2 cellular contexts compared by ENCODE assay signal in the genomic region with DNA sequence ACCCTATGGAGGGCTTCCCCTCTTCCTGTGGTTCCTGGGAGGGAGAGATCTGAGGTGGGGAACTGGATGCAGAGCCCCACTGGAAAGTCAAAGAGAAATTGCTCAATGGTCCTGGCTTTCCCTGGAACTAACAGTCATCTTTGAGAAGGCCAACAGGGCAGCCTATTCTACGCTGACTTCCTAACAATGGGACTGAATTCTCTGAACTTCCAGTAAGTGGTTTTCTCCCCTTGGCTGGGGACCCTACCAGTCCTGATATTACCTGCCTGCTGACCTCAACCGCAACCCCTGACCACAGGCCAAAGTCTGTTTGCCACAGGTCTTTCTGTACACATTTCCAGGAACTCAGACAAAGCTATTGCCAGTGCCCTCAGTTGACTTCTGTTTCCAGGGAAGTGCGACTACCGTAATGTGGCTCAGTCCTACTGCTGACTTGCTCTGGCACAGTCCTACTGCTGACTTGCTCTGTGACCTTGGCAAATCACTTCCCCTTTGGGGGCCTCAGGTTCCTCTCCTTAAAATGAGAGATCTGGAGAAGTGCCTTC.
TF ChIP-seq lines count a peak whose summit lies in the region.

No MANE protein-coding gene starts in this region.

TF ChIP-seq in SK-N-SH, 30 proteins besides CTCF, POLR2A, EP300 and RAD21 (continued from another document):
- TF ChIP-seq NFIC (IDR thresholded peaks at IDR 0.05; ENCODE audit: borderline replicate concordance) (no peak), TAF1 (IDR thresholded peaks at IDR 0.05; ENCODE audit: borderline replicate concordance, low read depth, low read length) (no peak), GATA2 (CRISPR knock-in tag; IDR thresholded peaks at IDR 0.05) (no peak), NRF1 (IDR thresholded peaks at IDR 0.05; ENCODE audit: low read depth, low read length) (no peak), FOXM1 (IDR thresholded peaks at IDR 0.05; ENCODE audit: low read depth) (no peak), EZH2phosphoT487 (IDR thresholded peaks at IDR 0.05; ENCODE audit: borderline replicate concordance, low read depth) (no peak), ELF1 (IDR thresholded peaks at IDR 0.05) (no peak)
- TF ChIP-seq, protein P1, sequence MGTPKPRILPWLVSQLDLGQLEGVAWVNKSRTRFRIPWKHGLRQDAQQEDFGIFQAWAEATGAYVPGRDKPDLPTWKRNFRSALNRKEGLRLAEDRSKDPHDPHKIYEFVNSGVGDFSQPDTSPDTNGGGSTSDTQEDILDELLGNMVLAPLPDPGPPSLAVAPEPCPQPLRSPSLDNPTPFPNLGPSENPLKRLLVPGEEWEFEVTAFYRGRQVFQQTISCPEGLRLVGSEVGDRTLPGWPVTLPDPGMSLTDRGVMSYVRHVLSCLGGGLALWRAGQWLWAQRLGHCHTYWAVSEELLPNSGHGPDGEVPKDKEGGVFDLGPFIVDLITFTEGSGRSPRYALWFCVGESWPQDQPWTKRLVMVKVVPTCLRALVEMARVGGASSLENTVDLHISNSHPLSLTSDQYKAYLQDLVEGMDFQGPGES (IDR thresholded peaks at IDR 0.05; ENCODE audit: low read depth, low read length): no peak
TF ChIP-seq in SK-N-SH: peak in this region for 0.

TF ChIP-seq in HepG2, 621 proteins besides CTCF, POLR2A, EP300 and RAD21 (continued from another document and continues in another):
- TF ChIP-seq, protein P2, sequence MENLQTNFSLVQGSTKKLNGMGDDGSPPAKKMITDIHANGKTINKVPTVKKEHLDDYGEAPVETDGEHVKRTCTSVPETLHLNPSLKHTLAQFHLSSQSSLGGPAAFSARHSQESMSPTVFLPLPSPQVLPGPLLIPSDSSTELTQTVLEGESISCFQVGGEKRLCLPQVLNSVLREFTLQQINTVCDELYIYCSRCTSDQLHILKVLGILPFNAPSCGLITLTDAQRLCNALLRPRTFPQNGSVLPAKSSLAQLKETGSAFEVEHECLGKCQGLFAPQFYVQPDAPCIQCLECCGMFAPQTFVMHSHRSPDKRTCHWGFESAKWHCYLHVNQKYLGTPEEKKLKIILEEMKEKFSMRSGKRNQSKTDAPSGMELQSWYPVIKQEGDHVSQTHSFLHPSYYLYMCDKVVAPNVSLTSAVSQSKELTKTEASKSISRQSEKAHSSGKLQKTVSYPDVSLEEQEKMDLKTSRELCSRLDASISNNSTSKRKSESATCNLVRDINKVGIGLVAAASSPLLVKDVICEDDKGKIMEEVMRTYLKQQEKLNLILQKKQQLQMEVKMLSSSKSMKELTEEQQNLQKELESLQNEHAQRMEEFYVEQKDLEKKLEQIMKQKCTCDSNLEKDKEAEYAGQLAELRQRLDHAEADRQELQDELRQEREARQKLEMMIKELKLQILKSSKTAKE (CRISPR knock-in tag; IDR thresholded peaks at IDR 0.05; ENCODE audit: borderline replicate concordance): peak; percentile 99
- TF ChIP-seq, protein P3, sequence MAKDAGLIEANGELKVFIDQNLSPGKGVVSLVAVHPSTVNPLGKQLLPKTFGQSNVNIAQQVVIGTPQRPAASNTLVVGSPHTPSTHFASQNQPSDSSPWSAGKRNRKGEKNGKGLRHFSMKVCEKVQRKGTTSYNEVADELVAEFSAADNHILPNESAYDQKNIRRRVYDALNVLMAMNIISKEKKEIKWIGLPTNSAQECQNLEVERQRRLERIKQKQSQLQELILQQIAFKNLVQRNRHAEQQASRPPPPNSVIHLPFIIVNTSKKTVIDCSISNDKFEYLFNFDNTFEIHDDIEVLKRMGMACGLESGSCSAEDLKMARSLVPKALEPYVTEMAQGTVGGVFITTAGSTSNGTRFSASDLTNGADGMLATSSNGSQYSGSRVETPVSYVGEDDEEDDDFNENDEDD (CRISPR knock-in tag; IDR thresholded peaks at IDR 0.05; ENCODE audit: borderline replicate concordance): no peak
- TF ChIP-seq, protein P4, sequence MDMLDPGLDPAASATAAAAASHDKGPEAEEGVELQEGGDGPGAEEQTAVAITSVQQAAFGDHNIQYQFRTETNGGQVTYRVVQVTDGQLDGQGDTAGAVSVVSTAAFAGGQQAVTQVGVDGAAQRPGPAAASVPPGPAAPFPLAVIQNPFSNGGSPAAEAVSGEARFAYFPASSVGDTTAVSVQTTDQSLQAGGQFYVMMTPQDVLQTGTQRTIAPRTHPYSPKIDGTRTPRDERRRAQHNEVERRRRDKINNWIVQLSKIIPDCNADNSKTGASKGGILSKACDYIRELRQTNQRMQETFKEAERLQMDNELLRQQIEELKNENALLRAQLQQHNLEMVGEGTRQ (IDR thresholded peaks at IDR 0.05; ENCODE audit: low read depth, low read length): no peak
- TF ChIP-seq, protein P4 (CRISPR knock-in tag; IDR thresholded peaks at IDR 0.05; ENCODE audit: borderline replicate concordance): no peak
- no peak for TF ChIP-seq HOXA7 (CRISPR knock-in tag; IDR thresholded peaks at IDR 0.05)
- TF ChIP-seq ZFYVE20 (CRISPR knock-in tag; IDR thresholded peaks at IDR 0.05; ENCODE audit: borderline replicate concordance, low read depth): no peak
- TF ChIP-seq BRD4 (CRISPR knock-in tag; IDR thresholded peaks at IDR 0.05): peak; percentile 83; the same call in 1 of the 2 replicates
- TF ChIP-seq HNRNPH1 (optimal IDR thresholded peaks at IDR 0.05; ENCODE audit: low read depth, low read length): no peak
- TF ChIP-seq, protein P5, sequence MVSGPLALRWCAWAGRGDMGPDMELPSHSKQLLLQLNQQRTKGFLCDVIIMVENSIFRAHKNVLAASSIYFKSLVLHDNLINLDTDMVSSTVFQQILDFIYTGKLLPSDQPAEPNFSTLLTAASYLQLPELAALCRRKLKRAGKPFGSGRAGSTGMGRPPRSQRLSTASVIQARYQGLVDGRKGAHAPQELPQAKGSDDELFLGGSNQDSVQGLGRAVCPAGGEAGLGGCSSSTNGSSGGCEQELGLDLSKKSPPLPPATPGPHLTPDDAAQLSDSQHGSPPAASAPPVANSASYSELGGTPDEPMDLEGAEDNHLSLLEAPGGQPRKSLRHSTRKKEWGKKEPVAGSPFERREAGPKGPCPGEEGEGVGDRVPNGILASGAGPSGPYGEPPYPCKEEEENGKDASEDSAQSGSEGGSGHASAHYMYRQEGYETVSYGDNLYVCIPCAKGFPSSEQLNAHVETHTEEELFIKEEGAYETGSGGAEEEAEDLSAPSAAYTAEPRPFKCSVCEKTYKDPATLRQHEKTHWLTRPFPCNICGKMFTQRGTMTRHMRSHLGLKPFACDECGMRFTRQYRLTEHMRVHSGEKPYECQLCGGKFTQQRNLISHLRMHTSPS (CRISPR knock-in tag; IDR thresholded peaks at IDR 0.05; ENCODE audit: low read depth): peak; percentile 90
- TF ChIP-seq ZNF773 (CRISPR knock-in tag; IDR thresholded peaks at IDR 0.05; ENCODE audit: borderline replicate concordance): no peak
- no peak for TF ChIP-seq ZNF7 (CRISPR knock-in tag; IDR thresholded peaks at IDR 0.05)
- no peak for TF ChIP-seq GATAD1 (CRISPR knock-in tag; IDR thresholded peaks at IDR 0.05)
- peak; percentile 62; the same call in 1 of the 2 replicates for TF ChIP-seq KDM2A (CRISPR knock-in tag; IDR thresholded peaks at IDR 0.05; ENCODE audit: borderline replicate concordance, low read depth)
- TF ChIP-seq, protein P6, sequence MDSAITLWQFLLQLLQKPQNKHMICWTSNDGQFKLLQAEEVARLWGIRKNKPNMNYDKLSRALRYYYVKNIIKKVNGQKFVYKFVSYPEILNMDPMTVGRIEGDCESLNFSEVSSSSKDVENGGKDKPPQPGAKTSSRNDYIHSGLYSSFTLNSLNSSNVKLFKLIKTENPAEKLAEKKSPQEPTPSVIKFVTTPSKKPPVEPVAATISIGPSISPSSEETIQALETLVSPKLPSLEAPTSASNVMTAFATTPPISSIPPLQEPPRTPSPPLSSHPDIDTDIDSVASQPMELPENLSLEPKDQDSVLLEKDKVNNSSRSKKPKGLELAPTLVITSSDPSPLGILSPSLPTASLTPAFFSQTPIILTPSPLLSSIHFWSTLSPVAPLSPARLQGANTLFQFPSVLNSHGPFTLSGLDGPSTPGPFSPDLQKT (CRISPR knock-in tag; IDR thresholded peaks at IDR 0.05; ENCODE audit: borderline replicate concordance): no peak
- TF ChIP-seq ZNF557 (CRISPR knock-in tag; IDR thresholded peaks at IDR 0.05): peak; percentile 58; the same call in 1 of the 2 replicates
- no peak for TF ChIP-seq ZNF563 (CRISPR knock-in tag; IDR thresholded peaks at IDR 0.05)
- TF ChIP-seq ZNF713 (CRISPR knock-in tag; IDR thresholded peaks at IDR 0.05): no peak
- TF ChIP-seq ZNF530 (CRISPR knock-in tag; IDR thresholded peaks at IDR 0.05; ENCODE audit: low read depth): no peak
- TF ChIP-seq, protein P7, sequence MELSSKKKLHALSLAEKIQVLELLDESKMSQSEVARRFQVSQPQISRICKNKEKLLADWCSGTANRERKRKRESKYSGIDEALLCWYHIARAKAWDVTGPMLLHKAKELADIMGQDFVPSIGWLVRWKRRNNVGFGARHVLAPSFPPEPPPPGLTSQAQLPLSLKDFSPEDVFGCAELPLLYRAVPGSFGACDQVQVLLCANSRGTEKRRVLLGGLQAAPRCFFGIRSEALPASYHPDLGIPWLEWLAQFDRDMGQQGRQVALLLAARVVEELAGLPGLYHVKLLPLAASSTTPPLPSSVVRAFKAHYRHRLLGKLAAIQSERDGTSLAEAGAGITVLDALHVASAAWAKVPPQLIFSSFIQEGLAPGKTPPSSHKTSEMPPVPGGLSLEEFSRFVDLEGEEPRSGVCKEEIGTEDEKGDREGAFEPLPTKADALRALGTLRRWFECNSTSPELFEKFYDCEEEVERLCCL (CRISPR knock-in tag; IDR thresholded peaks at IDR 0.05; ENCODE audit: borderline replicate concordance): no peak
- peak; percentile 77 for TF ChIP-seq ZNF205 (CRISPR knock-in tag; IDR thresholded peaks at IDR 0.05)
- peak; percentile 90 for TF ChIP-seq RFXAP (CRISPR knock-in tag; IDR thresholded peaks at IDR 0.05; ENCODE audit: borderline replicate concordance)
- TF ChIP-seq, protein P8, sequence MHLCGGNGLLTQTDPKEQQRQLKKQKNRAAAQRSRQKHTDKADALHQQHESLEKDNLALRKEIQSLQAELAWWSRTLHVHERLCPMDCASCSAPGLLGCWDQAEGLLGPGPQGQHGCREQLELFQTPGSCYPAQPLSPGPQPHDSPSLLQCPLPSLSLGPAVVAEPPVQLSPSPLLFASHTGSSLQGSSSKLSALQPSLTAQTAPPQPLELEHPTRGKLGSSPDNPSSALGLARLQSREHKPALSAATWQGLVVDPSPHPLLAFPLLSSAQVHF (CRISPR knock-in tag; IDR thresholded peaks at IDR 0.05): no peak
- TF ChIP-seq, protein P9, sequence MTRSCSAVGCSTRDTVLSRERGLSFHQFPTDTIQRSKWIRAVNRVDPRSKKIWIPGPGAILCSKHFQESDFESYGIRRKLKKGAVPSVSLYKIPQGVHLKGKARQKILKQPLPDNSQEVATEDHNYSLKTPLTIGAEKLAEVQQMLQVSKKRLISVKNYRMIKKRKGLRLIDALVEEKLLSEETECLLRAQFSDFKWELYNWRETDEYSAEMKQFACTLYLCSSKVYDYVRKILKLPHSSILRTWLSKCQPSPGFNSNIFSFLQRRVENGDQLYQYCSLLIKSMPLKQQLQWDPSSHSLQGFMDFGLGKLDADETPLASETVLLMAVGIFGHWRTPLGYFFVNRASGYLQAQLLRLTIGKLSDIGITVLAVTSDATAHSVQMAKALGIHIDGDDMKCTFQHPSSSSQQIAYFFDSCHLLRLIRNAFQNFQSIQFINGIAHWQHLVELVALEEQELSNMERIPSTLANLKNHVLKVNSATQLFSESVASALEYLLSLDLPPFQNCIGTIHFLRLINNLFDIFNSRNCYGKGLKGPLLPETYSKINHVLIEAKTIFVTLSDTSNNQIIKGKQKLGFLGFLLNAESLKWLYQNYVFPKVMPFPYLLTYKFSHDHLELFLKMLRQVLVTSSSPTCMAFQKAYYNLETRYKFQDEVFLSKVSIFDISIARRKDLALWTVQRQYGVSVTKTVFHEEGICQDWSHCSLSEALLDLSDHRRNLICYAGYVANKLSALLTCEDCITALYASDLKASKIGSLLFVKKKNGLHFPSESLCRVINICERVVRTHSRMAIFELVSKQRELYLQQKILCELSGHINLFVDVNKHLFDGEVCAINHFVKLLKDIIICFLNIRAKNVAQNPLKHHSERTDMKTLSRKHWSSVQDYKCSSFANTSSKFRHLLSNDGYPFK (CRISPR knock-in tag; IDR thresholded peaks at IDR 0.05; ENCODE audit: borderline replicate concordance): no peak
- TF ChIP-seq ZNF124 (CRISPR knock-in tag; IDR thresholded peaks at IDR 0.05): 0 out of 2 replicates have a peak, but pooled peaks have one; percentile 79
- TF ChIP-seq, protein P10, sequence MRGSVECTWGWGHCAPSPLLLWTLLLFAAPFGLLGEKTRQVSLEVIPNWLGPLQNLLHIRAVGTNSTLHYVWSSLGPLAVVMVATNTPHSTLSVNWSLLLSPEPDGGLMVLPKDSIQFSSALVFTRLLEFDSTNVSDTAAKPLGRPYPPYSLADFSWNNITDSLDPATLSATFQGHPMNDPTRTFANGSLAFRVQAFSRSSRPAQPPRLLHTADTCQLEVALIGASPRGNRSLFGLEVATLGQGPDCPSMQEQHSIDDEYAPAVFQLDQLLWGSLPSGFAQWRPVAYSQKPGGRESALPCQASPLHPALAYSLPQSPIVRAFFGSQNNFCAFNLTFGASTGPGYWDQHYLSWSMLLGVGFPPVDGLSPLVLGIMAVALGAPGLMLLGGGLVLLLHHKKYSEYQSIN (CRISPR knock-in tag; IDR thresholded peaks at IDR 0.05; ENCODE audit: borderline replicate concordance): no peak
- TF ChIP-seq, protein P11, sequence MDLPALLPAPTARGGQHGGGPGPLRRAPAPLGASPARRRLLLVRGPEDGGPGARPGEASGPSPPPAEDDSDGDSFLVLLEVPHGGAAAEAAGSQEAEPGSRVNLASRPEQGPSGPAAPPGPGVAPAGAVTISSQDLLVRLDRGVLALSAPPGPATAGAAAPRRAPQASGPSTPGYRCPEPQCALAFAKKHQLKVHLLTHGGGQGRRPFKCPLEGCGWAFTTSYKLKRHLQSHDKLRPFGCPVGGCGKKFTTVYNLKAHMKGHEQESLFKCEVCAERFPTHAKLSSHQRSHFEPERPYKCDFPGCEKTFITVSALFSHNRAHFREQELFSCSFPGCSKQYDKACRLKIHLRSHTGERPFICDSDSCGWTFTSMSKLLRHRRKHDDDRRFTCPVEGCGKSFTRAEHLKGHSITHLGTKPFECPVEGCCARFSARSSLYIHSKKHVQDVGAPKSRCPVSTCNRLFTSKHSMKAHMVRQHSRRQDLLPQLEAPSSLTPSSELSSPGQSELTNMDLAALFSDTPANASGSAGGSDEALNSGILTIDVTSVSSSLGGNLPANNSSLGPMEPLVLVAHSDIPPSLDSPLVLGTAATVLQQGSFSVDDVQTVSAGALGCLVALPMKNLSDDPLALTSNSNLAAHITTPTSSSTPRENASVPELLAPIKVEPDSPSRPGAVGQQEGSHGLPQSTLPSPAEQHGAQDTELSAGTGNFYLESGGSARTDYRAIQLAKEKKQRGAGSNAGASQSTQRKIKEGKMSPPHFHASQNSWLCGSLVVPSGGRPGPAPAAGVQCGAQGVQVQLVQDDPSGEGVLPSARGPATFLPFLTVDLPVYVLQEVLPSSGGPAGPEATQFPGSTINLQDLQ (CRISPR knock-in tag; IDR thresholded peaks at IDR 0.05): no peak
- TF ChIP-seq MED1 (CRISPR knock-in tag; IDR thresholded peaks at IDR 0.05): peak; percentile 99
- TF ChIP-seq KAT2B (IDR thresholded peaks at IDR 0.05; ENCODE audit: borderline replicate concordance, low read depth, low read length): no peak
